11 cellular contexts compared by ENCODE assay signal in the genomic region with DNA sequence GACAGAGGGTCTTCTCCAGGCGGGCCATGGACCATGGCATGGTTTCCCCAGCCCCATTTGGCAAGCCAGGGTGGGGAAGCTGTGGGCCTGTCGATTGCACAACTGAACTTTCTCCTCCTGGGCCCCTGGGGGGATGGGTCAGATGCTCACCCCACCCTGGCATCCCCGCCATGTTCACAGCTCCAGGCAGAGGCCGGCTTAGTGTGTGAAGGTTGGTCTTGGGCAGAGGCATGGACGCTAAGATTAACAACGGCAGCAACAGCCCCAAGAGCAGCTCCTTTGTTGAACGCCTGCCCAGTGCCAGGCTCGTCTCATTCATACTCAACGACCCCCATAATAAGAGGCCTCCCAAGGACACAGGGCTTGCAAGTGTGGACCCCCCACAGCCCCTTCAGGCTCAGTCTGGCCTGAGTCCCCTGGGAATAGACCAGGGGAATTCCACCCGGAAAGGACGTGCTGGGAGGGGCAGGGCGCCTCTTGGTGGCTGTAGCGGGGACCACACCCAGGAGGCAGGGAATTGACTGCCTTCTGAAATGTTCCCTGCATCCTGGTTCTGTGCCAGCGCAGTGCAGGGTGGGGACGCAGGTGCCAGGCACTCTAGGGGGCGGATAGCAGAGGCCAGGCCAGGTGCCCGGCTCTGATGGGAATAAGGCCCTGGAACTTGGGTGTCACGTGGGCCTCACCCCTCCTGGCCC. TPM values are rescaled to one million over a fixed set of nuclear protein-coding genes. Genes with fewer than 3 reads are reported as not detected.
DNase-seq lines count a peak whose midpoint lies in the region; ATAC-seq and TF ChIP-seq lines count a peak whose summit lies in the region.
"Had no signal": no experiment of that assay in that cellular context is flagged by ENCODE, and none has a peak within 500 bp of the region (broad histone marks: within the 10 kb centered on the region; RNA-seq: fewer than 3 reads in every experiment).

No MANE protein-coding gene starts in this region.

- H3K27me3 ChIP-seq in lower lobe of right lung (ENCODE audit: low read depth): no peaks in the 10 kb centered on the region
- H3K27me3 ChIP-seq in tibial artery: no peaks in the 10 kb centered on the region

- H3K4me3 ChIP-seq in AG10803 (ENCODE audit: low read length) (no peak overlapping the region), astrocyte of the cerebellum (ENCODE audit: low read depth, low read length) (no peak overlapping the region), lower lobe of right lung (no peak overlapping the region), tibial artery (no peak overlapping the region)

- peak; percentile 15 to 40 for ATAC-seq in lower lobe of right lung
- ATAC-seq in GM18907 (IDR thresholded peaks at IDR 0.05; ENCODE audit: unreplicated experiment): no peak

- DNase-seq in AG10803 (ENCODE audit: low read depth) (no peak), GM13977 (ENCODE audit: low spot score) (no peak), astrocyte of the cerebellum (ENCODE audit: low read depth) (no peak), lower lobe of right lung (no peak), RKO (ENCODE audit: low spot score) (no peak), tibial artery (no peak)
- DNase-seq in stimulated activated CD8-positive, alpha-beta memory T cell treated with anti-CD3 and anti-CD28 coated beads, Interleukin-4, amount 100 ng/mL, for 48 hours: no peak
- DNase-seq: activated CD4-positive, CD25-positive, alpha-beta regulatory T cell treated with anti-CD3 and anti-CD28 coated beads, Interleukin-2, amount 50 U/mL, for 72 hours; NCI-H226; nucleus accumbens had no signal

- in situ Hi-C loops in GM13977 (cut with MboI; ENCODE audit: low pct_unique_long_range_greater_than_20kb, low sequenced_read_pairs, unreplicated experiment) (no loop called here), astrocyte of the cerebellum (cut with HindIII; ENCODE audit: low sequenced_read_pairs) (no loop called here)

- H3K27ac ChIP-seq in lower lobe of right lung: no peak overlapping the region
- no peak overlapping the region for H3K27ac ChIP-seq in tibial artery

- 0 out of 2 replicates have a peak, but pooled peaks have one; percentile 14 for TF ChIP-seq CTCF in AG10803 (conservative IDR thresholded peaks at IDR 0.05; ENCODE audit: low read length)
- TF ChIP-seq CTCF in GM13977 (IDR thresholded peaks at IDR 0.05; ENCODE audit: extremely low read depth, insufficient read depth, missing control alignments): peak; percentile 32
- TF ChIP-seq CTCF in astrocyte of the cerebellum (IDR thresholded peaks at IDR 0.05; ENCODE audit: low read depth, low read length, missing control alignments): peak; percentile 21
- peak; percentile 39 for TF ChIP-seq CTCF in lower lobe of right lung (IDR thresholded peaks at IDR 0.05)
- peak in 1 of 2 experiments; percentile 12 for TF ChIP-seq CTCF in tibial artery (IDR thresholded peaks at IDR 0.05)

- intact Hi-C loops in lower lobe of right lung (cut with DNase I) (no loop called here), tibial artery (cut with DNase I; ENCODE audit: low total_unique reads) (no loop called here)

- H3K36me3 ChIP-seq in lower lobe of right lung: peaks cover 32% of the 10 kb centered on the region
- H3K36me3 ChIP-seq in tibial artery: peaks cover 0 to 64% (median 19%) of the 10 kb centered on the region in 3 donors

- peaks cover 34% of the 10 kb centered on the region for H3K4me1 ChIP-seq in lower lobe of right lung
- peaks cover 0 to 38% (median 4%) of the 10 kb centered on the region in 4 donors for H3K4me1 ChIP-seq in tibial artery

- H3K9me3 ChIP-seq in lower lobe of right lung: no peaks in the 10 kb centered on the region
- no peaks in the 10 kb centered on the region for H3K9me3 ChIP-seq in tibial artery

RNA-seq across cellular contexts. Expression of gene TSPO, which starts 8.3 kb away (rescaled TPM):
- 294 TPM for total RNA-seq in lower lobe of right lung

RNA-seq across cellular contexts. Expression of gene MCAT, which starts 16.4 kb away (rescaled TPM):
- 11.7 TPM for total RNA-seq in lower lobe of right lung

RNA-seq across cellular contexts. Expression of gene TTLL12, which starts 27.3 kb away (rescaled TPM):
- 21.6 TPM for total RNA-seq in lower lobe of right lung

RNA-seq across cellular contexts. Expression of gene BIK, which starts 49.1 kb away (rescaled TPM):
- 1.6 TPM for total RNA-seq in lower lobe of right lung
